8 cellular contexts compared by ENCODE assay signal in genomic region chr6:30614843-30615218, GRCh38. TPM values are rescaled to one million over a fixed set of nuclear protein-coding genes. Genes with fewer than 3 reads are reported as not detected.
DNase-seq lines count a peak whose midpoint lies in the region; ATAC-seq, FAIRE-seq and TF ChIP-seq lines count a peak whose summit lies in the region.

No MANE protein-coding gene starts in this region.

- H3K27ac Mint-ChIP-seq in WTC11: peak overlapping the region; percentile 100

- ATAC-seq in HG03196 (IDR thresholded peaks at IDR 0.05; ENCODE audit: unreplicated experiment) (peak; percentile 36), WTC11 (peak; percentile 63), HG02938 (IDR thresholded peaks at IDR 0.05; ENCODE audit: unreplicated experiment) (no peak)

- H3K9me3 Mint-ChIP-seq in WTC11: no peaks in the 10 kb centered on the region

- H3K4me1 Mint-ChIP-seq in WTC11: peaks cover 42% of the 10 kb centered on the region

- H3K36me3 ChIP-seq in smooth muscle cell (ENCODE audit: low read depth): no peaks in the 10 kb centered on the region

- H3K36me3 Mint-ChIP-seq in WTC11: peaks cover 55% of the 10 kb centered on the region

- WGBS in smooth muscle cell (ENCODE audit: low lambda C conversion rate): under 1% methylated on average over 6 of the region's 6 CpGs

- H3K4me1 ChIP-seq in smooth muscle cell (ENCODE audit: low read depth): peaks cover 18% of the 10 kb centered on the region

- no peaks in the 10 kb centered on the region for H3K27me3 ChIP-seq in smooth muscle cell (ENCODE audit: low read depth)

- H3K9me3 ChIP-seq in smooth muscle cell (replicated peaks; ENCODE audit: low read depth): no peaks in the 10 kb centered on the region

- H3K79me2 ChIP-seq in smooth muscle cell (ENCODE audit: low read depth): peaks cover 29% of the 10 kb centered on the region

- H3K27ac ChIP-seq in caudate nucleus (ENCODE audit: low read depth, low read length) (peak overlapping the region; percentile 99), smooth muscle cell (ENCODE audit: low read depth) (peak overlapping the region; percentile 95)

- peak overlapping the region; percentile 96 for H3K4me3 Mint-ChIP-seq in WTC11

- peak; percentile 79 for FAIRE-seq in GM18507 (lab: Jason Lieb, UNC)

- POLR2A ChIA-PET in WTC11 (lab: Charles Lee): interaction anchor here (0.6 to 3.2 kb wide), 19 partner anchors 9 to 785 kb away, joined by 3 to 33 read pairs (median 5); partner anchors contain the start of genes ATAT1, DHX16, FLOT1 and MDC1

- peak overlapping the region; percentile 93 for H3K4me2 ChIP-seq in smooth muscle cell

- H3K27me3 Mint-ChIP-seq in WTC11 (ENCODE audit: low read depth): no peaks in the 10 kb centered on the region; the same call in 1 of the 2 replicates

- TF ChIP-seq CTCF in WTC11 (IDR thresholded peaks at IDR 0.05) (no peak), smooth muscle cell (IDR thresholded peaks at IDR 0.05; ENCODE audit: borderline replicate concordance, insufficient read depth, poor library complexity, severe bottlenecking) (no peak)

- peaks cover 33% of the 10 kb centered on the region for H3F3A ChIP-seq in smooth muscle cell (ENCODE audit: low read depth)

- H4K20me1 ChIP-seq in smooth muscle cell (ENCODE audit: low read depth): peaks cover 50% of the 10 kb centered on the region

- H2AFZ ChIP-seq in smooth muscle cell (ENCODE audit: low read depth): no peak overlapping the region

- CTCF ChIA-PET in WTC11 (lab: Charles Lee): interaction anchor here (0.6 to 4.1 kb wide), 9 partner anchors 11 to 531 kb away, joined by 3 to 15 read pairs (median 4); no protein-coding TSS in a partner anchor

- peak overlapping the region; percentile 98 for H3K9ac ChIP-seq in smooth muscle cell (ENCODE audit: low read depth)

- peak overlapping the region; percentile 77 for H3K4me3 ChIP-seq in smooth muscle cell

- DNase-seq in GM18507 (ENCODE audit: extremely low spot score, insufficient read length, low read depth) (peak; percentile 54), NCI-H226 (peak; percentile 86), WTC11 (ENCODE audit: low spot score) (peak; percentile 76), caudate nucleus (lab: John Stamatoyannopoulos, UW) (peak in 60 of 61 donors; percentile 13 to 97 (median 82)), iPS-NIHi7 (ENCODE audit: extremely low spot score) (peak; percentile 81), smooth muscle cell (lab: John Stamatoyannopoulos, UW; ENCODE audit: unreplicated experiment) (no peak)

TF ChIP-seq in WTC11, 78 proteins besides CTCF, POLR2A, EP300 and RAD21 (continues in another document):
- TF ChIP-seq SMAD3 (CRISPR knock-in tag; IDR thresholded peaks at IDR 0.05; ENCODE audit: borderline replicate concordance) (no peak), MAX (CRISPR knock-in tag; IDR thresholded peaks at IDR 0.05) (0 out of 2 replicates have a peak, but pooled peaks have one; percentile 33), ZNF425 (CRISPR knock-in tag; conservative IDR thresholded peaks at IDR 0.05) (peak; percentile 40; the same call in 1 of the 2 replicates), HMGA2 (CRISPR knock-in tag; IDR thresholded peaks at IDR 0.05) (no peak), RELA (CRISPR knock-in tag; IDR thresholded peaks at IDR 0.05; ENCODE audit: borderline replicate concordance) (no peak), GABPB1 (CRISPR knock-in tag; IDR thresholded peaks at IDR 0.05) (peak; percentile 94), RORB (CRISPR knock-in tag; IDR thresholded peaks at IDR 0.05) (no peak), PRDM15 (CRISPR knock-in tag; IDR thresholded peaks at IDR 0.05) (no peak), CREM (CRISPR knock-in tag; IDR thresholded peaks at IDR 0.05) (0 out of 2 replicates have a peak, but pooled peaks have one; percentile 12)
- TF ChIP-seq, protein P1, sequence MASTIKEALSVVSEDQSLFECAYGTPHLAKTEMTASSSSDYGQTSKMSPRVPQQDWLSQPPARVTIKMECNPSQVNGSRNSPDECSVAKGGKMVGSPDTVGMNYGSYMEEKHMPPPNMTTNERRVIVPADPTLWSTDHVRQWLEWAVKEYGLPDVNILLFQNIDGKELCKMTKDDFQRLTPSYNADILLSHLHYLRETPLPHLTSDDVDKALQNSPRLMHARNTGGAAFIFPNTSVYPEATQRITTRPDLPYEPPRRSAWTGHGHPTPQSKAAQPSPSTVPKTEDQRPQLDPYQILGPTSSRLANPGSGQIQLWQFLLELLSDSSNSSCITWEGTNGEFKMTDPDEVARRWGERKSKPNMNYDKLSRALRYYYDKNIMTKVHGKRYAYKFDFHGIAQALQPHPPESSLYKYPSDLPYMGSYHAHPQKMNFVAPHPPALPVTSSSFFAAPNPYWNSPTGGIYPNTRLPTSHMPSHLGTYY (CRISPR knock-in tag; IDR thresholded peaks at IDR 0.05): peak; percentile 17; the same call in 1 of the 2 replicates

RNA-seq across cellular contexts. Expression of gene PPP1R10, which starts 2.2 kb away (rescaled TPM):
- total RNA-seq in WTC11 (2021): 83.1 to 90.5 TPM (median 85.5 TPM) in 3 replicates
- 42.1 and 65.1 TPM in 2 replicates for total RNA-seq in smooth muscle cell
- polyA plus RNA-seq in smooth muscle cell: 36.1 and 50.2 TPM in 2 replicates

RNA-seq across cellular contexts. Expression of gene MRPS18B, which starts 2.8 kb away (rescaled TPM):
- 56.4 to 67.8 TPM (median 57.6 TPM) in 3 replicates for total RNA-seq in WTC11 (2021)
- total RNA-seq in smooth muscle cell: 38.7 and 53.2 TPM in 2 replicates
- 70.0 and 88.6 TPM in 2 replicates for polyA plus RNA-seq in smooth muscle cell

RNA-seq across cellular contexts. Expression of gene ATAT1, which starts 11.8 kb away (rescaled TPM):
- total RNA-seq in WTC11 (2021): 19.3 to 21.7 TPM (median 20.3 TPM) in 3 replicates
- total RNA-seq in smooth muscle cell: 8.5 and 9.4 TPM in 2 replicates
- 16.5 and 18.8 TPM in 2 replicates for polyA plus RNA-seq in smooth muscle cell

RNA-seq across cellular contexts. Expression of gene C6orf136, which starts 32.1 kb away (rescaled TPM):
- 21.8 to 26.5 TPM (median 25.5 TPM) in 3 replicates for total RNA-seq in WTC11 (2021)
- 1.8 and 4.3 TPM in 2 replicates for total RNA-seq in smooth muscle cell
- polyA plus RNA-seq in smooth muscle cell: 5.3 and 8.8 TPM in 2 replicates

RNA-seq across cellular contexts. Expression of gene ABCF1, which starts 43.6 kb away (rescaled TPM):
- total RNA-seq in WTC11 (2021) (98.7 to 102 TPM (median 101 TPM) in 3 replicates), smooth muscle cell (25.2 and 34.7 TPM in 2 replicates)
- polyA plus RNA-seq in smooth muscle cell: 39.1 and 57.3 TPM in 2 replicates
